Comparison of ENCODE assay signal across 13 cellular contexts in genomic region chr10:79275431-79275851, GRCh38.
DNase-seq lines count a peak whose midpoint lies in the region; ATAC-seq lines count a peak whose summit lies in the region.
"Had no signal": no experiment of that assay in that cellular context is flagged by ENCODE, and none has a peak within 500 bp of the region (broad histone marks: within the 10 kb centered on the region; RNA-seq: fewer than 3 reads in every experiment).

No MANE protein-coding gene starts in this region.

- H3K27ac ChIP-seq in caudate nucleus (ENCODE audit: low read depth, low read length), result peak overlapping the region; percentile 90
- peak overlapping the region in 18 of 21 experiments; percentile 43 to 84 (median 75) for H3K27ac ChIP-seq in skin epidermis
- H3K27ac ChIP-seq: SK-N-MC had no signal

- DNase-seq in G401 (ENCODE audit: low spot score), result peak; percentile 85
- DNase-seq in caudate nucleus (lab: John Stamatoyannopoulos, UW), result peak in 21 of 61 donors; percentile 31 to 81 (median 51)
- DNase-seq in hypothalamus (lab: John Stamatoyannopoulos, UW), result peak in 27 of 51 donors; percentile 23 to 85 (median 65)
- no peak for DNase-seq in NCI-H69 (lab: John Stamatoyannopoulos, UW)
- DNase-seq in NCI-H128 (lab: John Stamatoyannopoulos, UW; ENCODE audit: unreplicated experiment), result no peak
- DNase-seq in putamen (ENCODE audit: low spot score), result no peak
- DNase-seq: activated naive CD4-positive, alpha-beta T cell treated with anti-CD3 and anti-CD28 coated beads for 36 hours; CD4-positive, CD25-positive, alpha-beta regulatory T cell; MV-4-11; NCI-H774 had no signal

- no peak overlapping the region for H3K4me3 ChIP-seq in skin epidermis
- H3K4me3 ChIP-seq: SK-N-MC had no signal

- ATAC-seq in HG03354 (IDR thresholded peaks at IDR 0.05; ENCODE audit: poor library complexity, severe bottlenecking, unreplicated experiment), result no peak

- in situ Hi-C loops in G401 (cut with HindIII; ENCODE audit: low sequenced_read_pairs), result no loop called here

Comparison
In these comparisons a context has a peak if more than half of its experiments do, and no peak if none do; other contexts are left out.
1. DNase-seq: peak in G401 (single experiment) and hypothalamus (27 of 51); none in NCI-H69 (single experiment), NCI-H128 (single experiment) and putamen (single experiment).